In the genomic region with DNA sequence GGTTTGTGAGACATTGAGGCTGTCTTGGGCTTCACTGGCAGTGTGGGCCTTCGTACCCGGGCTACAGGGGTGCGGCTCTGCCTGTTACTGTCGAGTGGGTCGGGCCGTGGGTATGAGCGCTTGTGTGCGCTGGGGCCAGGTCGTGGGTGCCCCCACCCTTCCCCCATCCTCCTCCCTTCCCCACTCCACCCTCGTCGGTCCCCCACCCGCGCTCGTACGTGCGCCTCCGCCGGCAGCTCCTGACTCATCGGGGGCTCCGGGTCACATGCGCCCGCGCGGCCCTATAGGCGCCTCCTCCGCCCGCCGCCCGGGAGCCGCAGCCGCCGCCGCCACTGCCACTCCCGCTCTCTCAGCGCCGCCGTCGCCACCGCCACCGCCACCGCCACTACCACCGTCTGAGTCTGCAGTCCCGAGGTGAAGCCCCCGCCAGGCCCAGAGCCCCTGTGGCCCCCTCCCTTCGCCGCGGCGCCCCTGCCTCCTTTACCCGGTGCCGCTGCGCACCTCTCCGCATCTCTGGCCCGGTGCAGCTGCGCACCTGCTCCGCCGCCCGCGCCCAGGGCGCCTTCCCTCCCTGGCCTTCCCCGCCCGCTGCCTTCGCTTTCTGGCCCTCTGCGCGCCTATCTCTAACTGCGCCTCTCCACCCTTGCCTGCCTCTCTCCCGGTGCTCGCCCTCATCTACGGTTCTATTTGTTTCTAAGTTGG, we compare ENCODE assay signal across 8 cellular contexts. TPM values are rescaled to one million over a fixed set of nuclear protein-coding genes. Genes with fewer than 3 reads are reported as not detected.
DNase-seq lines count a peak whose midpoint lies in the region; ATAC-seq and TF ChIP-seq lines count a peak whose summit lies in the region.

TSS of gene ENO2 (plus strand) at position 335 of the 702 bp plus-strand sequence. CDS start 1,253 bp downstream, outside the sequence.

- no peak within 1 kb of the TSS for H3K23ac ChIP-seq in H9 (ENCODE audit: insufficient read length, low read depth, low read length)

- peaks cover 6% of the 10 kb centered on the region for H3K79me1 ChIP-seq in H9 (ENCODE audit: insufficient read depth, low read depth, low read length, poor library complexity, severe bottlenecking)

- H3T11ph ChIP-seq in H9 (ENCODE audit: low read length) = no peak within 1 kb of the TSS

- H3K4me2 ChIP-seq in H9 (ENCODE audit: insufficient read depth, insufficient read length, low read length) = peak within 1 kb of the TSS; percentile 70

- H3K9me3 ChIP-seq in H9 (ENCODE audit: control insufficient read depth, low read depth, low read length) = no peaks in the 10 kb centered on the region

- H3K27ac Mint-ChIP-seq in H9 = peak within 1 kb of the TSS; percentile 71 to 96 (median 94)

- peak within 1 kb of the TSS; percentile 9 for H3K9ac ChIP-seq in H9 (ENCODE audit: extremely low read depth, insufficient read length, low read length)

- H2BK20ac ChIP-seq in H9 (ENCODE audit: low read depth, low read length, poor library complexity, severe bottlenecking) = no peak within 1 kb of the TSS

- H3K27me3 ChIP-seq in H9 (ENCODE audit: insufficient read depth, low read length) = no peaks in the 10 kb centered on the region

- H2BK15ac ChIP-seq in H9 (ENCODE audit: low read depth, low read length) = no peak within 1 kb of the TSS

- no peak within 1 kb of the TSS for H2BK5ac ChIP-seq in H9 (ENCODE audit: insufficient read length, low read length)

- peak within 1 kb of the TSS; percentile 53 for H2BK120ac ChIP-seq in H9 (ENCODE audit: low read depth, low read length, poor library complexity, severe bottlenecking)

- no peak for ATAC-seq in GM21367 (IDR thresholded peaks at IDR 0.05; ENCODE audit: unreplicated experiment)

- H3K27ac ChIP-seq in H9 (ENCODE audit: insufficient read length, low read depth, low read length) = no peak within 1 kb of the TSS

- WGBS in H9 (ENCODE audit: extremely low coverage, insufficient read length, low lambda C conversion rate) = no CpG with 5 or more reads among the region's 68 CpGs

- H4K5ac ChIP-seq in H9 (ENCODE audit: insufficient read length, low read depth, low read length) = no peak within 1 kb of the TSS

- DNase-seq in EH (ENCODE audit: low read depth) (peak; percentile 79), H9 (peak; percentile 71), NCI-H146 treated with DMSO at 0.1 percent for 48 hours (lab: John Stamatoyannopoulos, UW; ENCODE audit: unreplicated experiment) (peak; percentile 74), cerebellar nuclear complex (lab: John Stamatoyannopoulos, UW) (peak; percentile 41 to 70), kidney glomerular epithelial cell (lab: John Stamatoyannopoulos, UW) (peak; percentile 65)
- peak; percentile 69 to 72 for DNase-seq in activated CD4-positive, alpha-beta T cell treated with anti-CD3 and anti-CD28 coated beads for 24 hours (ENCODE audit: low read depth in 2 of 2)
- peak; percentile 63 to 73 for DNase-seq in stimulated activated CD4-positive, alpha-beta T cell treated with anti-CD3 and anti-CD28 coated beads, Interleukin-1b, Interleukin-23, amount 100 ng/mL, for 1 hour (ENCODE audit: low read depth in 2 of 2)

- no peak for TF ChIP-seq CTCF in H9 (conservative IDR thresholded peaks at IDR 0.05)

- H3K79me2 ChIP-seq in H9 (ENCODE audit: insufficient read depth, low read length) = no peaks in the 10 kb centered on the region

- H3K36me3 Mint-ChIP-seq in H9 (ENCODE audit: insufficient read depth in 1 of 3, low read depth in 3 of 3) = peaks cover 19 to 34% (median 33%) of the 10 kb centered on the region in 3 experiments

- H3K4me1 Mint-ChIP-seq in H9 = peaks cover 24 to 42% of the 10 kb centered on the region in 2 experiments

- peak within 1 kb of the TSS; percentile 94 for H3K14ac ChIP-seq in H9 (ENCODE audit: insufficient read depth, low read length)

- no peak within 1 kb of the TSS for H3K56ac ChIP-seq in H9 (ENCODE audit: insufficient read length, low read depth, low read length)

- H4K91ac ChIP-seq in H9 (ENCODE audit: insufficient read length, low read depth, low read length) = no peak within 1 kb of the TSS

- no peaks in the 10 kb centered on the region; the same call in 1 of the 2 replicates for H3K4me1 ChIP-seq in H9 (ENCODE audit: insufficient read depth, low read length)

- no peak within 1 kb of the TSS for H4K8ac ChIP-seq in H9 (replicated peaks; ENCODE audit: insufficient read length, low read depth, low read length)

- H2AFZ ChIP-seq in H9 (ENCODE audit: low read length) = no peak within 1 kb of the TSS

- no peaks in the 10 kb centered on the region for H3K9me3 Mint-ChIP-seq in H9

- peak within 1 kb of the TSS; percentile 92 to 94 for H3K4me3 Mint-ChIP-seq in H9

- no peak within 1 kb of the TSS for H2AK5ac ChIP-seq in H9 (ENCODE audit: insufficient read length, low read length)

- H3K27me3 Mint-ChIP-seq in H9 (ENCODE audit: low read depth) = peaks cover 18% of the 10 kb centered on the region

- H3K18ac ChIP-seq in H9 (ENCODE audit: insufficient read length, low read depth, low read length) = peak within 1 kb of the TSS; percentile 82

- H4K20me1 ChIP-seq in H9 (ENCODE audit: control insufficient read depth, insufficient read depth, insufficient read length) = no peaks in the 10 kb centered on the region

- H2BK12ac ChIP-seq in H9 (ENCODE audit: insufficient read length, low read depth, low read length) = no peak within 1 kb of the TSS

- H3K23me2 ChIP-seq in H9 (ENCODE audit: insufficient read length, low read depth, low read length, poor library complexity, severe bottlenecking) = peaks cover 16% of the 10 kb centered on the region

- H3K4ac ChIP-seq in H9 (ENCODE audit: low read depth, low read length) = no peak within 1 kb of the TSS

RNA-seq across cellular contexts. Expression of gene ENO2, which starts in this region (rescaled TPM):
- total RNA-seq in H9 (2021) = 165 and 166 TPM in 2 replicates
